In the genomic region with DNA sequence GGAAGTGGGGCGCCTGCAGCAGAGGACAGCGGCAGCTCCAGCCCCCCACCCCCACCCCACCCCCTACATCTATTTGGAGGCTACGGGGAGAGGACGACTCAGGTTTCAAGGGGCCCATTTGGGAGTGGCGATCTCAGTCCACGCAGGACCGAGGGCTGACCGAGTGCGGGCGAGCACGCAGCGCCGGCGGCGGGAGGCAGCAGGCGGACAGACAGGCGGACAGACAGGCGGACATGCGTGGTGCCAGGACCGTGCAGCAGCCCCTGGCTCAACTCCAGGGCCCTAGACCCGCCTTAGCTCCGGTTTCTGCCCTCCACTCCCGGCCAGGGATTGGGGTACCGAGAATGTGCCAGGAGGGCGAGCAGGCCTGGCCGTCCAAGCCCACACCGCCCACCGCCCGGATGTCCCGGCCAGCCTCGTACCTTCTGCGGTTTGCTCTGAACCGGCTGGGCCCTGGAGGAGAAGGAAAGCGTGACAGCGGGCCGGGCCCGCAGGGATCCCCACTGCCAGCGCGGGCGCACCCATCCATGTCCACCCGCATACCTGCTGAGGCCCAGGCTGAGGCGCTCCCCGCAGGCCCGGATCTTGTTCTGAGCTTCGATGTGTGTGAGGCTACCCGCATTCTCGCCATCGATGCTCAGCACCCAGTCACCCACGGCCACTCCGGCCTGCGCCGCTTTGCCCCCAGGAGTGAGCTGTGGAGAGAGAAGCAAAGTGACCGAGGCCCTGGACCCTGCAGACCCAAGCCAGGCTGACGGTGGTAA, we compare ENCODE assay signal across 1 cellular context.
TF ChIP-seq lines count a peak whose summit lies in the region.

No MANE protein-coding gene starts in this region.

TF ChIP-seq in WTC11, 78 proteins besides CTCF, POLR2A, EP300 and RAD21:
- no peak for TF ChIP-seq ATF1 (CRISPR knock-in tag; IDR thresholded peaks at IDR 0.05)
- no peak for TF ChIP-seq ATF3 (CRISPR knock-in tag; conservative IDR thresholded peaks at IDR 0.05)
- TF ChIP-seq RORB (CRISPR knock-in tag; IDR thresholded peaks at IDR 0.05): no peak
- TF ChIP-seq, protein P1, sequence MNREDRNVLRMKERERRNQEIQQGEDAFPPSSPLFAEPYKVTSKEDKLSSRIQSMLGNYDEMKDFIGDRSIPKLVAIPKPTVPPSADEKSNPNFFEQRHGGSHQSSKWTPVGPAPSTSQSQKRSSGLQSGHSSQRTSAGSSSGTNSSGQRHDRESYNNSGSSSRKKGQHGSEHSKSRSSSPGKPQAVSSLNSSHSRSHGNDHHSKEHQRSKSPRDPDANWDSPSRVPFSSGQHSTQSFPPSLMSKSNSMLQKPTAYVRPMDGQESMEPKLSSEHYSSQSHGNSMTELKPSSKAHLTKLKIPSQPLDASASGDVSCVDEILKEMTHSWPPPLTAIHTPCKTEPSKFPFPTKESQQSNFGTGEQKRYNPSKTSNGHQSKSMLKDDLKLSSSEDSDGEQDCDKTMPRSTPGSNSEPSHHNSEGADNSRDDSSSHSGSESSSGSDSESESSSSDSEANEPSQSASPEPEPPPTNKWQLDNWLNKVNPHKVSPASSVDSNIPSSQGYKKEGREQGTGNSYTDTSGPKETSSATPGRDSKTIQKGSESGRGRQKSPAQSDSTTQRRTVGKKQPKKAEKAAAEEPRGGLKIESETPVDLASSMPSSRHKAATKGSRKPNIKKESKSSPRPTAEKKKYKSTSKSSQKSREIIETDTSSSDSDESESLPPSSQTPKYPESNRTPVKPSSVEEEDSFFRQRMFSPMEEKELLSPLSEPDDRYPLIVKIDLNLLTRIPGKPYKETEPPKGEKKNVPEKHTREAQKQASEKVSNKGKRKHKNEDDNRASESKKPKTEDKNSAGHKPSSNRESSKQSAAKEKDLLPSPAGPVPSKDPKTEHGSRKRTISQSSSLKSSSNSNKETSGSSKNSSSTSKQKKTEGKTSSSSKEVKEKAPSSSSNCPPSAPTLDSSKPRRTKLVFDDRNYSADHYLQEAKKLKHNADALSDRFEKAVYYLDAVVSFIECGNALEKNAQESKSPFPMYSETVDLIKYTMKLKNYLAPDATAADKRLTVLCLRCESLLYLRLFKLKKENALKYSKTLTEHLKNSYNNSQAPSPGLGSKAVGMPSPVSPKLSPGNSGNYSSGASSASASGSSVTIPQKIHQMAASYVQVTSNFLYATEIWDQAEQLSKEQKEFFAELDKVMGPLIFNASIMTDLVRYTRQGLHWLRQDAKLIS (CRISPR knock-in tag; IDR thresholded peaks at IDR 0.05; ENCODE audit: borderline replicate concordance): no peak
- no peak for TF ChIP-seq SMAD4 (CRISPR knock-in tag; IDR thresholded peaks at IDR 0.05)
- no peak for TF ChIP-seq RELA (CRISPR knock-in tag; IDR thresholded peaks at IDR 0.05; ENCODE audit: borderline replicate concordance)
- TF ChIP-seq TEAD4 (CRISPR knock-in tag; IDR thresholded peaks at IDR 0.05): no peak
- no peak for TF ChIP-seq NFATC4 (CRISPR knock-in tag; IDR thresholded peaks at IDR 0.05)
- TF ChIP-seq, protein P2, sequence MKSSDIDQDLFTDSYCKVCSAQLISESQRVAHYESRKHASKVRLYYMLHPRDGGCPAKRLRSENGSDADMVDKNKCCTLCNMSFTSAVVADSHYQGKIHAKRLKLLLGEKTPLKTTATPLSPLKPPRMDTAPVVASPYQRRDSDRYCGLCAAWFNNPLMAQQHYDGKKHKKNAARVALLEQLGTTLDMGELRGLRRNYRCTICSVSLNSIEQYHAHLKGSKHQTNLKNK (CRISPR knock-in tag; IDR thresholded peaks at IDR 0.05): no peak
- no peak for TF ChIP-seq USF2 (CRISPR knock-in tag; IDR thresholded peaks at IDR 0.05)
- no peak for TF ChIP-seq JUN (CRISPR knock-in tag; IDR thresholded peaks at IDR 0.05)
TF ChIP-seq in WTC11: peak in this region for 0.
